1 cellular context compared by ENCODE assay signal in genomic region chr11:67041602-67042001, GRCh38.
A peak's percentile ranks its signal among the peaks of the same experiment; 100 is the strongest.
TF ChIP-seq lines count a peak whose summit lies in the region.

No MANE protein-coding gene starts in this region.

TF ChIP-seq in liver, 16 proteins besides CTCF, POLR2A, EP300 and RAD21:
- peak; percentile 92 to 96 for TF ChIP-seq HNF4A (conservative IDR thresholded peaks at IDR 0.05)
- TF ChIP-seq EGR1 (IDR thresholded peaks at IDR 0.05; ENCODE audit: low read depth in 2 of 2), result peak in 1 of 2 donors; percentile 79
- peak in 1 of 2 donors; percentile 52 for TF ChIP-seq JUND (IDR thresholded peaks at IDR 0.05)
- TF ChIP-seq FOXA2 (IDR thresholded peaks at IDR 0.05), result peak; percentile 96
- TF ChIP-seq FOXA1 (IDR thresholded peaks at IDR 0.05), result peak; percentile 95
- TF ChIP-seq GABPA (IDR thresholded peaks at IDR 0.05 in 1 of 2, conservative IDR thresholded peaks at IDR 0.05 in 1 of 2), result peak in 1 of 2 donors; percentile 20
- TF ChIP-seq REST (IDR thresholded peaks at IDR 0.05), result peak; percentile 70
- TF ChIP-seq TAF1 (conservative IDR thresholded peaks at IDR 0.05), result no peak
- peak; percentile 74 for TF ChIP-seq HNF4G (IDR thresholded peaks at IDR 0.05)
- TF ChIP-seq, protein P1, sequence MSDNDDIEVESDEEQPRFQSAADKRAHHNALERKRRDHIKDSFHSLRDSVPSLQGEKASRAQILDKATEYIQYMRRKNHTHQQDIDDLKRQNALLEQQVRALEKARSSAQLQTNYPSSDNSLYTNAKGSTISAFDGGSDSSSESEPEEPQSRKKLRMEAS (IDR thresholded peaks at IDR 0.05), result no peak
- TF ChIP-seq SP1 (IDR thresholded peaks at IDR 0.05), result peak; percentile 88
- peak; percentile 70 for TF ChIP-seq YY1 (IDR thresholded peaks at IDR 0.05)
- peak; percentile 97 to 98 for TF ChIP-seq RXRA (IDR thresholded peaks at IDR 0.05)
- TF ChIP-seq, protein P2, sequence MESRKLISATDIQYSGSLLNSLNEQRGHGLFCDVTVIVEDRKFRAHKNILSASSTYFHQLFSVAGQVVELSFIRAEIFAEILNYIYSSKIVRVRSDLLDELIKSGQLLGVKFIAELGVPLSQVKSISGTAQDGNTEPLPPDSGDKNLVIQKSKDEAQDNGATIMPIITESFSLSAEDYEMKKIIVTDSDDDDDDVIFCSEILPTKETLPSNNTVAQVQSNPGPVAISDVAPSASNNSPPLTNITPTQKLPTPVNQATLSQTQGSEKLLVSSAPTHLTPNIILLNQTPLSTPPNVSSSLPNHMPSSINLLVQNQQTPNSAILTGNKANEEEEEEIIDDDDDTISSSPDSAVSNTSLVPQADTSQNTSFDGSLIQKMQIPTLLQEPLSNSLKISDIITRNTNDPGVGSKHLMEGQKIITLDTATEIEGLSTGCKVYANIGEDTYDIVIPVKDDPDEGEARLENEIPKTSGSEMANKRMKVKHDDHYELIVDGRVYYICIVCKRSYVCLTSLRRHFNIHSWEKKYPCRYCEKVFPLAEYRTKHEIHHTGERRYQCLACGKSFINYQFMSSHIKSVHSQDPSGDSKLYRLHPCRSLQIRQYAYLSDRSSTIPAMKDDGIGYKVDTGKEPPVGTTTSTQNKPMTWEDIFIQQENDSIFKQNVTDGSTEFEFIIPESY (IDR thresholded peaks at IDR 0.05), result no peak
- TF ChIP-seq NR2F2 (IDR thresholded peaks at IDR 0.05), result peak; percentile 100
- TF ChIP-seq ATF3 (IDR thresholded peaks at IDR 0.05), result peak; percentile 42
